ENCODE assay signal across 10 cellular contexts in the genomic region with DNA sequence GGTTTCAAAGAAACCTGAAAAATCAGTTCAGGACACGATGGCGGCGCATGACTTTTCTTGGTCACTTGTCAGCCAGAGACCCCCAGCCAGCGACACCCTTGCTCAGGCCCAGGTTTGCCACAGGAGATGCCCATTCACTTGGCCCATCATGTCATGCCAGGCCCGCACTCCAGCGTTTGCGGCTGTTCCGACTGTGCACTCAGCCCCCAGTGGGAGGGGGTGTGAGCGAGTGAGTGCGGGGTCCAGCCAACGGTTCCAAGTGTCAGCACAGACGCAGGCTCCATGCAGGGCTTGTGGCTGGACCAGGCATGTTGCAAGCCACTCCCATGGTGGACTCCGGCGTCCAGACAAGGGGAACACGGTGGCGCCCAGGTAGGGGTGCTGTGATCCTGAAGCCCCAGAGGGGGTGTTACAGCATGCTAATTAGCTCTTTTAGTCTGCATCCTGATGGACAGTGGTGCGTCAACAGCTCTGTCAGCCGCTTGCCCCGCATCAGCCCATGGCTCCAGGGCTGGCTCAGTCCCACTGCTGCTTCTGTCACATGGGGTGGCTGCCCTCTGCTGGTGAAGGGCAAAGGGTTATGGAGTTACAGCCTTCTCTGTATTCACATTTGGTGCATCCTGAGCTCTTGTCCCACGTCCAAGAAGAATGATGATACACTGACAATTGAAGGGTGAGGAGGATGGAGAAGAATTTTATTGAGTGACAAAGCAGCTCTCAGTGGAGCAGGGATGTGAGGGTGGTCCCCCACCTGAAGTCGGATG. TPM values are rescaled to one million over a fixed set of nuclear protein-coding genes. Genes with fewer than 3 reads are reported as not detected.
DNase-seq lines count a peak whose midpoint lies in the region; ATAC-seq and TF ChIP-seq lines count a peak whose summit lies in the region.
"Had no signal": no experiment of that assay in that cellular context is flagged by ENCODE, and none has a peak within 500 bp of the region (broad histone marks: within the 10 kb centered on the region; RNA-seq: fewer than 3 reads in every experiment).

No MANE protein-coding gene starts in this region.

- H3K27me3 ChIP-seq in foreskin keratinocyte: no peaks in the 10 kb centered on the region

- ATAC-seq in foreskin keratinocyte: no peak
- ATAC-seq in Right ventricle myocardium inferior: no peak

- peaks cover 5% of the 10 kb centered on the region for H3K4me1 ChIP-seq in foreskin keratinocyte

- no peak for DNase-seq in AG09309 (ENCODE audit: low read depth)
- peak; percentile 29 for DNase-seq in GM20000 (ENCODE audit: low spot score)
- peak; percentile 42 for DNase-seq in UCSD-AML1 (lab: John Stamatoyannopoulos, UW; ENCODE audit: unreplicated experiment)
- no peak for DNase-seq in foreskin keratinocyte
- DNase-seq in Right ventricle myocardium inferior (ENCODE audit: missing footprints): no peak
- no peak for DNase-seq in NCI-H1092 (lab: John Stamatoyannopoulos, UW)
- no peak for DNase-seq in KG1 (lab: John Stamatoyannopoulos, UW)
- DNase-seq in retina: no peak
- DNase-seq: activated B cell treated with CpG ODN at 0.5 μM for 24 hours had no signal

- H3K4me3 ChIP-seq in AG09309 (ENCODE audit: control insufficient read depth, low read depth, low read length): no peak overlapping the region

- peak; percentile 33 for TF ChIP-seq CTCF in AG09309 (IDR thresholded peaks at IDR 0.05; ENCODE audit: control insufficient read depth, insufficient read depth, low read depth, low read length, missing control alignments)
- TF ChIP-seq CTCF in GM20000 (IDR thresholded peaks at IDR 0.05; ENCODE audit: extremely low read depth, missing control alignments): peak; percentile 13
- peak; percentile 48 for TF ChIP-seq CTCF in foreskin keratinocyte (conservative IDR thresholded peaks at IDR 0.05)

- no peak overlapping the region for H3K27ac ChIP-seq in foreskin keratinocyte
- H3K27ac ChIP-seq: parathyroid adenoma had no signal

- intact Hi-C loops in Right ventricle myocardium inferior (cut with DNase I): no loop called here

RNA-seq across cellular contexts. Expression of a gene that starts 3.7 kb away (rescaled TPM):
- total RNA-seq in foreskin keratinocyte (80.6 and 86.1 TPM in 2 replicates), Right ventricle myocardium inferior (50.4 TPM)
- polyA plus RNA-seq in foreskin keratinocyte: 61.4 and 70.2 TPM in 2 replicates

RNA-seq across cellular contexts. Expression of a gene that starts 37.0 kb away (rescaled TPM):
- total RNA-seq in foreskin keratinocyte (106 and 114 TPM in 2 replicates), Right ventricle myocardium inferior (121 TPM)
- polyA plus RNA-seq in foreskin keratinocyte: 69.9 and 73.0 TPM in 2 replicates

Comparison
In these comparisons a context has a peak if more than half of its experiments do, and no peak if none do; other contexts are left out.
1. DNase-seq: peak in GM20000 (single experiment) and UCSD-AML1 (single experiment); none in AG09309 (single experiment), foreskin keratinocyte (0 of 2), Right ventricle myocardium inferior (single experiment), NCI-H1092 (single experiment), KG1 (single experiment) and retina (single experiment).
2. Peak in every context shown above with its lines, with median percentiles within 50 percentile points of each other: CTCF ChIP-seq.